9 cellular contexts compared by ENCODE assay signal in genomic region chr3:45597581-45597980, GRCh38. TPM values are rescaled to one million over a fixed set of nuclear protein-coding genes. Genes with fewer than 3 reads are reported as not detected.
DNase-seq lines count a peak whose midpoint lies in the region; ATAC-seq, FAIRE-seq and TF ChIP-seq lines count a peak whose summit lies in the region.
"Had no signal": no experiment of that assay in that cellular context is flagged by ENCODE, and none has a peak within 500 bp of the region (broad histone marks: within the 10 kb centered on the region; RNA-seq: fewer than 3 reads in every experiment).

No MANE protein-coding gene starts in this region.

- peaks cover 3% of the 10 kb centered on the region for H3K36me3 Mint-ChIP-seq in T-cell
- H3K36me3 Mint-ChIP-seq in stimulated activated effector memory CD8-positive, alpha-beta T cell treated with anti-CD3 and anti-CD28 coated beads, Interleukin-12 subunit alpha, Interleukin-12 subunit beta, amount 100 ng/mL, for 72 hours, result peaks cover 31% of the 10 kb centered on the region

- peaks cover 80% of the 10 kb centered on the region for H3K79me2 ChIP-seq in fibroblast of lung (ENCODE audit: control insufficient read depth, insufficient read depth, low read length)

- H3K27me3 ChIP-seq in fibroblast of lung (ENCODE audit: control insufficient read depth, insufficient read depth, low read length), result no peaks in the 10 kb centered on the region
- no peaks in the 10 kb centered on the region for H3K27me3 ChIP-seq in BE2C

- no peak overlapping the region for H2AFZ ChIP-seq in fibroblast of lung (ENCODE audit: low read length)

- H3K9me3 Mint-ChIP-seq in T-cell, result no peaks in the 10 kb centered on the region
- H3K9me3 Mint-ChIP-seq in stimulated activated effector memory CD8-positive, alpha-beta T cell treated with anti-CD3 and anti-CD28 coated beads, Interleukin-12 subunit alpha, Interleukin-12 subunit beta, amount 100 ng/mL, for 72 hours, result no peaks in the 10 kb centered on the region

- CTCF ChIA-PET in T-cell (lab: Charles Lee), result interaction anchor here in 1 of 2 donors (0.9 to 2.1 kb wide), 2 partner anchors 59 to 62 kb away, joined by 5 to 10 read pairs; no protein-coding TSS in a partner anchor

- FAIRE-seq in GM18507 (lab: Jason Lieb, UNC), result peak; percentile 29

- H3K27ac Mint-ChIP-seq in T-cell, result peak overlapping the region; percentile 45 to 53
- H3K27ac Mint-ChIP-seq in stimulated activated effector memory CD8-positive, alpha-beta T cell treated with anti-CD3 and anti-CD28 coated beads, Interleukin-12 subunit alpha, Interleukin-12 subunit beta, amount 100 ng/mL, for 72 hours, result peak overlapping the region; percentile 86

- H3K27me3 Mint-ChIP-seq in T-cell, result no peaks in the 10 kb centered on the region

- H3K9ac ChIP-seq in fibroblast of lung (ENCODE audit: insufficient read depth, low read length), result peak overlapping the region; percentile 27

- peaks cover 6% of the 10 kb centered on the region for H3K36me3 ChIP-seq in fibroblast of lung (ENCODE audit: control insufficient read depth, insufficient read depth, low read length)
- H3K36me3 ChIP-seq in BE2C, result no peaks in the 10 kb centered on the region

- peak overlapping the region; percentile 30 for H3K27ac ChIP-seq in fibroblast of lung (ENCODE audit: insufficient read depth, low read length)

- no peak for TF ChIP-seq CTCF in fibroblast of lung (conservative IDR thresholded peaks at IDR 0.05 in 1 of 2, IDR thresholded peaks at IDR 0.05 in 1 of 2; ENCODE audit: low read depth in 1 of 2, low read length in 2 of 2)
- TF ChIP-seq CTCF in BE2C (IDR thresholded peaks at IDR 0.05; ENCODE audit: low read depth, low read length), result no peak

- peak overlapping the region; percentile 72 to 89 (median 82) for H3K4me3 Mint-ChIP-seq in T-cell
- peak overlapping the region; percentile 84 for H3K4me3 Mint-ChIP-seq in stimulated activated effector memory CD8-positive, alpha-beta T cell treated with anti-CD3 and anti-CD28 coated beads, Interleukin-12 subunit alpha, Interleukin-12 subunit beta, amount 100 ng/mL, for 72 hours

- H3K9me3 ChIP-seq in fibroblast of lung (ENCODE audit: control insufficient read depth, insufficient read depth, low read depth, low read length), result no peaks in the 10 kb centered on the region
- H3K9me3 ChIP-seq in BE2C, result no peaks in the 10 kb centered on the region

- peaks cover 73 to 87% (median 73%) of the 10 kb centered on the region in 3 donors for H3K4me1 Mint-ChIP-seq in T-cell
- peaks cover 75% of the 10 kb centered on the region for H3K4me1 Mint-ChIP-seq in stimulated activated effector memory CD8-positive, alpha-beta T cell treated with anti-CD3 and anti-CD28 coated beads, Interleukin-12 subunit alpha, Interleukin-12 subunit beta, amount 100 ng/mL, for 72 hours

- H3K4me2 ChIP-seq in fibroblast of lung (ENCODE audit: extremely low read depth, insufficient read depth, low read length), result peak overlapping the region; percentile 97

- POLR2A ChIA-PET in T-cell (lab: Charles Lee), result interaction anchor here in 1 of 2 donors (0.7 kb wide), 1 partner anchor 26 kb away, joined by 3 read pairs; no protein-coding TSS in a partner anchor

- ATAC-seq in T-cell (replicated peaks in 1 of 4), result no peak
- ATAC-seq in stimulated activated effector memory CD8-positive, alpha-beta T cell treated with anti-CD3 and anti-CD28 coated beads, Interleukin-12 subunit alpha, Interleukin-12 subunit beta, amount 100 ng/mL, for 72 hours, result no peak
- ATAC-seq: left colon had no signal

- peaks cover 2% of the 10 kb centered on the region for H4K20me1 ChIP-seq in fibroblast of lung (ENCODE audit: control insufficient read depth, extremely low read depth, insufficient read depth, low read length)

- peaks cover 16% of the 10 kb centered on the region for H3K4me1 ChIP-seq in fibroblast of lung (ENCODE audit: control insufficient read depth, extremely low read depth, insufficient read depth, low read length)
- H3K4me1 ChIP-seq in BE2C, result no peaks in the 10 kb centered on the region

- peak overlapping the region; percentile 64 to 83 (median 80) for H3K4me3 ChIP-seq in fibroblast of lung (replicated peaks in 1 of 4; ENCODE audit: control extremely low read depth in 1 of 4, insufficient read depth in 1 of 4, low read depth in 3 of 4, low read length in 4 of 4)
- no peak overlapping the region for H3K4me3 ChIP-seq in BE2C (ENCODE audit: low read depth, low read length)

- no peak for DNase-seq in GM18507 (ENCODE audit: extremely low spot score, insufficient read length, low read depth)
- DNase-seq in T-cell, result no peak
- DNase-seq in fibroblast of lung (ENCODE audit: low read depth in 2 of 2), result no peak
- no peak for DNase-seq in stimulated activated effector memory CD8-positive, alpha-beta T cell treated with anti-CD3 and anti-CD28 coated beads, Interleukin-12 subunit alpha, Interleukin-12 subunit beta, amount 100 ng/mL, for 72 hours (ENCODE audit: low spot score in 2 of 2)
- DNase-seq in NCI-H748 (lab: John Stamatoyannopoulos, UW; ENCODE audit: unreplicated experiment), result no peak
- no peak for DNase-seq in BE2C
- DNase-seq in superior temporal gyrus (ENCODE audit: extremely low spot score), result no peak
- DNase-seq: anterior cingulate cortex had no signal

RNA-seq across cellular contexts. Expression of gene LIMD1, which starts 3.0 kb away (rescaled TPM):
- 10 to 100 TPM; 21.1 to 40.2 (median 31.3) TPM for total RNA-seq in T-cell
- 20.0 and 33.9 TPM in 2 replicates for total RNA-seq in fibroblast of lung
- polyA plus RNA-seq in fibroblast of lung, result 16.0 and 16.8 TPM in 2 replicates
- 19.7 and 20.4 TPM in 2 replicates for polyA plus RNA-seq in fibroblast of lung (2012)
- polyA minus RNA-seq in fibroblast of lung (ENCODE audit: low replicate concordance), result 148 and 253 TPM in 2 replicates
- 4.1 TPM for polyA plus RNA-seq in BE2C (2012; ENCODE audit: insufficient read depth, insufficient read length, low read depth)
